ENCODE assay signal across 8 cellular contexts in the genomic region with DNA sequence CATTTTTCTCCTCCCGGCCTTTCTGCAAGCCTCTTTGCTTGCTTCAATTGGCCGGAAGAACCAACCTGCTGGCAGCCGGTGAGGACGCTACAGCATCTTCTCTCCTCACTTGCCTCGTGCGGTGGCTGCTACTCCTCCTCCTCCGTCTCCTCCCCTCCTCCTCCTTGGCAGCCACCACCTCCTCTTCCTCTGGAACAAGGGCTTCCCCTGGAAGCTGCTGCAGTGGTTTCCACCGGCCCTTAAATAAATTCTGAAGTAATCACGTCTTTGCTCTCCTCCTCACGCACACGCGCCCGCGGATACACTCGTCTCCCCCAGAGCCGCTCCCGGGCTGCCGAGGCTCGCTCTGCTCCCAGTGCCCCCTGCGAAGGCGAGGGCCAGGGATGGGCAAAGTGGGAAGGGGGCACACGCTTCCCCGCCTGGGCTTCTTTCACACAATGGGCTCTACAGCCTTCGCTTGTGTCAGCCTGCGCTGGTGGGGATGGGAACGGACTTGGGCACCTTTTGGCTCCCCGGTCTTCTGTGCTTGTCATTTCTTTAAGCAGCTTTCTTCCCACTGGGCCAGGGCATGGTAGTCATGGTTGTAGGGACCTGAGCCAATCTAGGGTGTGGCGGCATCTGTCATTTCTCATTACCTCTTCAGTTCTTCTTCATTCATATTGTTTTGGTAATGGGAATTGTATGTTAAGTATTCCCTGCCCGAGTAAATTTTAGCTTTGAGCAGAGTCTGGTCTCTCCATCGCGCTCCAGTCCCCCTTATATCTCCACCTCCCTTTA. TPM values are rescaled to one million over a fixed set of nuclear protein-coding genes. Genes with fewer than 3 reads are reported as not detected.
DNase-seq lines count a peak whose midpoint lies in the region; ATAC-seq and TF ChIP-seq lines count a peak whose summit lies in the region.
"Had no signal": no experiment of that assay in that cellular context is flagged by ENCODE, and none has a peak within 500 bp of the region (broad histone marks: within the 10 kb centered on the region; RNA-seq: fewer than 3 reads in every experiment).

TSS of gene PPFIA2 (minus strand) at position 136 of the 777 bp plus-strand sequence.

- ATAC-seq in HG03378 (IDR thresholded peaks at IDR 0.05; ENCODE audit: unreplicated experiment): no peak

- no peak within 1 kb of the TSS for H3K27ac ChIP-seq in breast epithelium

- peaks cover 3 to 15% of the 10 kb centered on the region in 2 donors for H3K27me3 ChIP-seq in breast epithelium

- no peak for TF ChIP-seq POLR2A in breast epithelium (IDR thresholded peaks at IDR 0.05)

- H3K9me3 ChIP-seq in breast epithelium: peaks cover 0 to 4% of the 10 kb centered on the region in 2 donors

- H3K4me1 ChIP-seq in breast epithelium: no peaks in the 10 kb centered on the region

- intact Hi-C loops in breast epithelium (cut with DNase I; ENCODE audit: low total_unique reads): no loop called here

- TF ChIP-seq CTCF in breast epithelium (IDR thresholded peaks at IDR 0.05): no peak

- DNase-seq in H4 (ENCODE audit: low spot score) (peak; percentile 39), NCI-H524 treated with DMSO at 0.1 percent for 48 hours (lab: John Stamatoyannopoulos, UW) (peak; percentile 73), breast epithelium (ENCODE audit: low spot score in 2 of 2) (peak in 1 of 2 donors; percentile 19), iPS-NIHi11 (ENCODE audit: low spot score) (peak; percentile 51), skeletal muscle cell (ENCODE audit: low read depth) (no peak), SKM-1 (lab: John Stamatoyannopoulos, UW; ENCODE audit: unreplicated experiment) (no peak)

- H3K4me3 ChIP-seq in breast epithelium: peak within 1 kb of the TSS; percentile 47 to 66 (median 50)
- H3K4me3 ChIP-seq in skeletal muscle cell (ENCODE audit: low read depth, low read length): peak within 1 kb of the TSS; percentile 54

- H3K36me3 ChIP-seq in breast epithelium: no peaks in the 10 kb centered on the region

RNA-seq across cellular contexts. Expression of gene PPFIA2, which starts in this region (rescaled TPM):
- total RNA-seq in H4 (2014; rRNA removed; shearing (Covaris generic)): 0.08 and 0.33 TPM in 2 replicates
- total RNA-seq in breast epithelium: 1 to 10 TPM in 1 of 3 donors, under 1 TPM in 2; 0.44 to 3.8 (median 0.98) TPM
- total RNA-seq: SK-MEL-5 had no signal

Comparison
In these comparisons a context has a peak if more than half of its experiments do, and no peak if none do; other contexts are left out.
1. Peak in DNase-seq in H4; RNA of the gene not detected or under 1 TPM.
2. DNase-seq: peak in NCI-H524 treated with DMSO at 0.1 percent for 48 hours (single experiment) and iPS-NIHi11 (single experiment); none in skeletal muscle cell (single experiment) and SKM-1 (single experiment).